In genomic region chr15:67506775-67507747, GRCh38 we compare ENCODE assay signal across 3 cellular contexts.
TF ChIP-seq lines count a peak whose summit lies in the region.

No MANE protein-coding gene starts in this region.

TF ChIP-seq in GM12891, 5 proteins besides CTCF, POLR2A, EP300 and RAD21:
- no peak for TF ChIP-seq POU2F2 (IDR thresholded peaks at IDR 0.05; ENCODE audit: low read depth, low read length)
- no peak for TF ChIP-seq TAF1 (IDR thresholded peaks at IDR 0.05; ENCODE audit: low read depth, low read length)
- TF ChIP-seq PAX5 (IDR thresholded peaks at IDR 0.05; ENCODE audit: insufficient read depth, low read length, severe bottlenecking): no peak
- TF ChIP-seq POLR2AphosphoS5 (IDR thresholded peaks at IDR 0.05; ENCODE audit: low read depth, low read length): no peak
- peak; percentile 62 for TF ChIP-seq SPI1 (IDR thresholded peaks at IDR 0.05; ENCODE audit: low read depth, low read length)

TF ChIP-seq in K562, 482 proteins besides CTCF, POLR2A, EP300 and RAD21 (continues in another document):
- TF ChIP-seq DMBX1 (CRISPR knock-in tag; IDR thresholded peaks at IDR 0.05; ENCODE audit: borderline replicate concordance) (peak; percentile 29; the same call in 1 of the 2 replicates), ZNF584 (CRISPR knock-in tag; IDR thresholded peaks at IDR 0.05; ENCODE audit: low read depth) (peak; percentile 52; the same call in 1 of the 2 replicates), NELFE (IDR thresholded peaks at IDR 0.05; ENCODE audit: insufficient read depth, insufficient read length) (no peak), HNRNPK (IDR thresholded peaks at IDR 0.05; ENCODE audit: low read depth, low read length, poor library complexity, severe bottlenecking) (no peak), LCOR (CRISPR knock-in tag; IDR thresholded peaks at IDR 0.05) (no peak), ATF4 (CRISPR knock-in tag; IDR thresholded peaks at IDR 0.05) (peak; percentile 88), ERF (CRISPR knock-in tag; IDR thresholded peaks at IDR 0.05) (no peak), E2F6 (IDR thresholded peaks at IDR 0.05; ENCODE audit: borderline replicate concordance in 1 of 2, extremely low read depth in 1 of 2, insufficient read depth in 1 of 2, insufficient read length in 1 of 2, low read depth in 1 of 2, low read length in 1 of 2, poor library complexity in 1 of 2, severe bottlenecking in 1 of 2) (no peak), MCM7 (IDR thresholded peaks at IDR 0.05) (no peak), HDAC8 (tag; IDR thresholded peaks at IDR 0.05) (0 out of 2 replicates have a peak, but pooled peaks have one; percentile 28), ZFX (CRISPR knock-in tag; IDR thresholded peaks at IDR 0.05) (no peak), ZNF146 (CRISPR knock-in tag; IDR thresholded peaks at IDR 0.05; ENCODE audit: unreplicated experiment) (no peak), SMAD4 (CRISPR knock-in tag; conservative IDR thresholded peaks at IDR 0.05) (0 out of 2 replicates have a peak, but pooled peaks have one; percentile 63), IRF2 (CRISPR knock-in tag; IDR thresholded peaks at IDR 0.05) (no peak), ZZZ3 (IDR thresholded peaks at IDR 0.05) (no peak), EGR1 (conservative IDR thresholded peaks at IDR 0.05) (no peak)
- TF ChIP-seq, protein P1, sequence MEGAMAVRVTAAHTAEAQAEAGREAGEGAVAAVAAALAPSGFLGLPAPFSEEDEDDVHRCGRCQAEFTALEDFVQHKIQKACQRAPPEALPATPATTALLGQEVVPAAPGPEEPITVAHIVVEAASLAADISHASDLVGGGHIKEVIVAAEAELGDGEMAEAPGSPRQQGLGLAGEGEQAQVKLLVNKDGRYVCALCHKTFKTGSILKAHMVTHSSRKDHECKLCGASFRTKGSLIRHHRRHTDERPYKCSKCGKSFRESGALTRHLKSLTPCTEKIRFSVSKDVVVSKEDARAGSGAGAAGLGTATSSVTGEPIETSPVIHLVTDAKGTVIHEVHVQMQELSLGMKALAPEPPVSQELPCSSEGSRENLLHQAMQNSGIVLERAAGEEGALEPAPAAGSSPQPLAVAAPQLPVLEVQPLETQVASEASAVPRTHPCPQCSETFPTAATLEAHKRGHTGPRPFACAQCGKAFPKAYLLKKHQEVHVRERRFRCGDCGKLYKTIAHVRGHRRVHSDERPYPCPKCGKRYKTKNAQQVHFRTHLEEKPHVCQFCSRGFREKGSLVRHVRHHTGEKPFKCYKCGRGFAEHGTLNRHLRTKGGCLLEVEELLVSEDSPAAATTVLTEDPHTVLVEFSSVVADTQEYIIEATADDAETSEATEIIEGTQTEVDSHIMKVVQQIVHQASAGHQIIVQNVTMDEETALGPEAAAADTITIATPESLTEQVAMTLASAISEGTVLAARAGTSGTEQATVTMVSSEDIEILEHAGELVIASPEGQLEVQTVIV (CRISPR knock-in tag; IDR thresholded peaks at IDR 0.05; ENCODE audit: borderline replicate concordance): no peak
- TF ChIP-seq, protein P2, sequence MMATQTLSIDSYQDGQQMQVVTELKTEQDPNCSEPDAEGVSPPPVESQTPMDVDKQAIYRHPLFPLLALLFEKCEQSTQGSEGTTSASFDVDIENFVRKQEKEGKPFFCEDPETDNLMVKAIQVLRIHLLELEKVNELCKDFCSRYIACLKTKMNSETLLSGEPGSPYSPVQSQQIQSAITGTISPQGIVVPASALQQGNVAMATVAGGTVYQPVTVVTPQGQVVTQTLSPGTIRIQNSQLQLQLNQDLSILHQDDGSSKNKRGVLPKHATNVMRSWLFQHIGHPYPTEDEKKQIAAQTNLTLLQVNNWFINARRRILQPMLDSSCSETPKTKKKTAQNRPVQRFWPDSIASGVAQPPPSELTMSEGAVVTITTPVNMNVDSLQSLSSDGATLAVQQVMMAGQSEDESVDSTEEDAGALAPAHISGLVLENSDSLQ (IDR thresholded peaks at IDR 0.05): no peak
- TF ChIP-seq, protein P3, sequence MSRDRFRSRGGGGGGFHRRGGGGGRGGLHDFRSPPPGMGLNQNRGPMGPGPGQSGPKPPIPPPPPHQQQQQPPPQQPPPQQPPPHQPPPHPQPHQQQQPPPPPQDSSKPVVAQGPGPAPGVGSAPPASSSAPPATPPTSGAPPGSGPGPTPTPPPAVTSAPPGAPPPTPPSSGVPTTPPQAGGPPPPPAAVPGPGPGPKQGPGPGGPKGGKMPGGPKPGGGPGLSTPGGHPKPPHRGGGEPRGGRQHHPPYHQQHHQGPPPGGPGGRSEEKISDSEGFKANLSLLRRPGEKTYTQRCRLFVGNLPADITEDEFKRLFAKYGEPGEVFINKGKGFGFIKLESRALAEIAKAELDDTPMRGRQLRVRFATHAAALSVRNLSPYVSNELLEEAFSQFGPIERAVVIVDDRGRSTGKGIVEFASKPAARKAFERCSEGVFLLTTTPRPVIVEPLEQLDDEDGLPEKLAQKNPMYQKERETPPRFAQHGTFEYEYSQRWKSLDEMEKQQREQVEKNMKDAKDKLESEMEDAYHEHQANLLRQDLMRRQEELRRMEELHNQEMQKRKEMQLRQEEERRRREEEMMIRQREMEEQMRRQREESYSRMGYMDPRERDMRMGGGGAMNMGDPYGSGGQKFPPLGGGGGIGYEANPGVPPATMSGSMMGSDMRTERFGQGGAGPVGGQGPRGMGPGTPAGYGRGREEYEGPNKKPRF (IDR thresholded peaks at IDR 0.05; ENCODE audit: low read depth, low read length): no peak
- TF ChIP-seq, protein P4, sequence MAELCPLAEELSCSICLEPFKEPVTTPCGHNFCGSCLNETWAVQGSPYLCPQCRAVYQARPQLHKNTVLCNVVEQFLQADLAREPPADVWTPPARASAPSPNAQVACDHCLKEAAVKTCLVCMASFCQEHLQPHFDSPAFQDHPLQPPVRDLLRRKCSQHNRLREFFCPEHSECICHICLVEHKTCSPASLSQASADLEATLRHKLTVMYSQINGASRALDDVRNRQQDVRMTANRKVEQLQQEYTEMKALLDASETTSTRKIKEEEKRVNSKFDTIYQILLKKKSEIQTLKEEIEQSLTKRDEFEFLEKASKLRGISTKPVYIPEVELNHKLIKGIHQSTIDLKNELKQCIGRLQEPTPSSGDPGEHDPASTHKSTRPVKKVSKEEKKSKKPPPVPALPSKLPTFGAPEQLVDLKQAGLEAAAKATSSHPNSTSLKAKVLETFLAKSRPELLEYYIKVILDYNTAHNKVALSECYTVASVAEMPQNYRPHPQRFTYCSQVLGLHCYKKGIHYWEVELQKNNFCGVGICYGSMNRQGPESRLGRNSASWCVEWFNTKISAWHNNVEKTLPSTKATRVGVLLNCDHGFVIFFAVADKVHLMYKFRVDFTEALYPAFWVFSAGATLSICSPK (IDR thresholded peaks at IDR 0.05; ENCODE audit: borderline replicate concordance): no peak

TF ChIP-seq in liver, 16 proteins besides CTCF, POLR2A, EP300 and RAD21 (continued from another document):
- peak; percentile 67 for TF ChIP-seq ATF3 (IDR thresholded peaks at IDR 0.05)
